Comparison of ENCODE assay signal across 8 cellular contexts in the genomic region with DNA sequence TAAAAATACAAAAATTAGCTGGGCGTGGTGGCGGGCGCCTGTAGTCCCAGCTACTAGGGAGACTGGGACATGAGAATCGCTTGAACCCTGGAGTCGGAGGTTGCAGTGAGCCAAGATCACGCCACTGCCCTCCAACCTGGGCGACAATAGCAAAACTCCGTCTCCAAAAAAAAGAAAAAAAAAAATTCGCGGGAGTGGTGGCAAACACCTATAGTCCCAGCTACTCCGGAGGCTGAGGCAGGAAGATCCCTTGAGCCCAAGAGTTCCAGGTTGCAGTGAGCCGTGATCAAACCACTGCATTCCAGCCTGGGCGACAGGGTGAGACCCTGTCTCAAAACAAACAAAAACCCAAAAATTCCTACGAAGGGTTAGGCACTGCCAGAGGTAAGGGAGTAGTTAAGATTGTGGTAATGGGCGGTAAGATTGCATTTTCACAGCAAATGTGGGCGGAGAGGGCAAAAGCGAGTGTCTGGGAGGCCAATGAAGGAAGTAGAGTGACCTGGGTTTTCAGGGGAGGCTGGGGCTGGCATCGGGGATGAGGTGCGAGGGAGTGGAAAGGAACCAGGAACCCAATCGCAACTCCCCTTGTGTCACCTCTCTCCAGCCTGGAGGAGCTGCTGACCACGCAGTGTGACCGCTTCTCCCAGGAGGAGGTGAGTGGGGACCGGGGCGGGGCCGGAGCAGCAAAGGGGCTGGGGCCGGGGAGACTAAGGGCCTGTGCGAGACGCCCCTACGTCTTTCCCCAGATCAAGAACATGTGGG. TPM values are rescaled to one million over a fixed set of nuclear protein-coding genes. Genes with fewer than 3 reads are reported as not detected.
DNase-seq lines count a peak whose midpoint lies in the region; ATAC-seq, FAIRE-seq and TF ChIP-seq lines count a peak whose summit lies in the region.

No MANE protein-coding gene starts in this region.

- BruUV-seq in HepG2 (replicated peaks; lab: Mats Ljungman, UMichigan), result TSS peak; percentile 74

- peak overlapping the region; percentile 92 for H3K4me3 Mint-ChIP-seq in stimulated activated naive CD8-positive, alpha-beta T cell treated with anti-CD3 and anti-CD28 coated beads, Interleukin-15, Interleukin-2, amounts not matched to agents 100 ng/mL and 50 ng/mL, for 24 hours
- H3K4me3 Mint-ChIP-seq in activated naive CD8-positive, alpha-beta T cell treated with anti-CD3 and anti-CD28 coated beads, Interleukin-2, amount 10 ng/mL, durations not matched to agents 7 days and 5 days, result peak overlapping the region; percentile 93

- in situ Hi-C loops in HepG2 (cut with HindIII; ENCODE audit: extremely low pct_ligation_motif_present, low pct_unique_long_range_greater_than_20kb) (no loop called here), transverse colon (cut with MboI; ENCODE audit: low pct_ligation_motif_present in 1 of 4, low pct_unique_long_range_greater_than_20kb in 1 of 4, low sequenced_read_pairs in 3 of 4) (no loop called here)

- H3K9me3 ChIP-seq in HepG2 (ENCODE audit: low read length) (no peaks in the 10 kb centered on the region), transverse colon (no peaks in the 10 kb centered on the region)

- TF ChIP-seq CTCF in HepG2 (CRISPR knock-in tag; IDR thresholded peaks at IDR 0.05) (no peak), transverse colon (IDR thresholded peaks at IDR 0.05) (no peak)

- H3K27ac ChIP-seq in HepG2 (ENCODE audit: extremely low read length, insufficient read depth, low read length), result peak overlapping the region; percentile 90
- H3K27ac ChIP-seq in transverse colon, result peak overlapping the region; percentile 96 to 100 (median 100)

- no peak for DNase-seq in stimulated activated naive CD8-positive, alpha-beta T cell treated with anti-CD3 and anti-CD28 coated beads, Interleukin-15, Interleukin-2, amounts not matched to agents 100 U/mL and 50 U/mL, for 24 hours
- no peak for DNase-seq in activated naive CD8-positive, alpha-beta T cell treated with anti-CD3 and anti-CD28 coated beads, Interleukin-2, amount 10 ng/mL, durations not matched to agents 7 days and 5 days
- DNase-seq in HepG2 (ENCODE audit: low spot score) (no peak), transverse colon (no peak)
- no peak for DNase-seq in NK-92 treated with Interleukin-12 subunit alpha and Interleukin-12 subunit beta, amount 100 ng/mL, for 24 hours (lab: John Stamatoyannopoulos, UW)
- no peak for DNase-seq in activated CD4-positive, alpha-beta T cell treated with anti-CD3 and anti-CD28 coated beads for 1 hour

- H3K27me3 ChIP-seq in HepG2 (ENCODE audit: control insufficient read depth in 1 of 2, insufficient read depth in 2 of 2, low read length in 2 of 2) (no peaks in the 10 kb centered on the region), transverse colon (no peaks in the 10 kb centered on the region)

- no peaks in the 10 kb centered on the region for H3K36me3 ChIP-seq in HepG2 (replicated peaks in 1 of 2; ENCODE audit: control insufficient read depth in 1 of 2, insufficient read depth in 2 of 2, low read length in 2 of 2)
- no peaks in the 10 kb centered on the region for H3K36me3 ChIP-seq in transverse colon

- no peak for TF ChIP-seq EP300 in HepG2 (IDR thresholded peaks at IDR 0.05; ENCODE audit: low read depth in 2 of 2, low read length in 2 of 2)
- TF ChIP-seq EP300 in HepG2 (CRISPR knock-in tag; IDR thresholded peaks at IDR 0.05; ENCODE audit: borderline replicate concordance), result no peak
- TF ChIP-seq EP300 in transverse colon (IDR thresholded peaks at IDR 0.05; ENCODE audit: low read depth), result no peak

- CTCF ChIA-PET in HepG2 (lab: Yijun Ruan, JAX; ENCODE audit: low intra/inter-chr PET ratio, low total read pairs), result no interaction called here

- no peaks in the 10 kb centered on the region for H4K20me1 ChIP-seq in HepG2 (ENCODE audit: insufficient read depth, low read length)

- peaks cover 54% of the 10 kb centered on the region for H3K4me1 Mint-ChIP-seq in stimulated activated naive CD8-positive, alpha-beta T cell treated with anti-CD3 and anti-CD28 coated beads, Interleukin-15, Interleukin-2, amounts not matched to agents 100 ng/mL and 50 ng/mL, for 24 hours (ENCODE audit: low read depth)
- H3K4me1 Mint-ChIP-seq in activated naive CD8-positive, alpha-beta T cell treated with anti-CD3 and anti-CD28 coated beads, Interleukin-2, amount 10 ng/mL, durations not matched to agents 7 days and 5 days, result peaks cover 29% of the 10 kb centered on the region

- H2AFZ ChIP-seq in HepG2 (ENCODE audit: low read length), result no peak overlapping the region

- TF ChIP-seq RAD21 in HepG2 (CRISPR knock-in tag; IDR thresholded peaks at IDR 0.05), result no peak

- H3K79me2 ChIP-seq in HepG2 (ENCODE audit: insufficient read depth, low read length), result peaks cover 2% of the 10 kb centered on the region

- H3K9me3 Mint-ChIP-seq in stimulated activated naive CD8-positive, alpha-beta T cell treated with anti-CD3 and anti-CD28 coated beads, Interleukin-15, Interleukin-2, amounts not matched to agents 100 ng/mL and 50 ng/mL, for 24 hours, result no peaks in the 10 kb centered on the region
- H3K9me3 Mint-ChIP-seq in activated naive CD8-positive, alpha-beta T cell treated with anti-CD3 and anti-CD28 coated beads, Interleukin-2, amount 10 ng/mL, durations not matched to agents 7 days and 5 days, result no peaks in the 10 kb centered on the region

- peak overlapping the region; percentile 99 for H3K27ac Mint-ChIP-seq in stimulated activated naive CD8-positive, alpha-beta T cell treated with anti-CD3 and anti-CD28 coated beads, Interleukin-15, Interleukin-2, amounts not matched to agents 100 ng/mL and 50 ng/mL, for 24 hours
- H3K27ac Mint-ChIP-seq in activated naive CD8-positive, alpha-beta T cell treated with anti-CD3 and anti-CD28 coated beads, Interleukin-2, amount 10 ng/mL, durations not matched to agents 7 days and 5 days, result peak overlapping the region; percentile 98

- no peak for TF ChIP-seq POLR2A in HepG2 (IDR thresholded peaks at IDR 0.05; ENCODE audit: insufficient read depth in 1 of 2, low read depth in 2 of 2, low read length in 2 of 2)
- TF ChIP-seq POLR2A in transverse colon (IDR thresholded peaks at IDR 0.05), result no peak

- H3K4me2 ChIP-seq in HepG2 (ENCODE audit: low read depth, low read length), result peak overlapping the region; percentile 97

- no peak for ATAC-seq in stimulated activated naive CD8-positive, alpha-beta T cell treated with anti-CD3 and anti-CD28 coated beads, Interleukin-15, Interleukin-2, amounts not matched to agents 100 U/mL and 50 U/mL, for 24 hours
- no peak for ATAC-seq in activated naive CD8-positive, alpha-beta T cell treated with anti-CD3 and anti-CD28 coated beads, Interleukin-2, amount 10 ng/mL, durations not matched to agents 7 days and 5 days (ENCODE audit: low read depth)
- no peak for ATAC-seq in HepG2
- no peak for ATAC-seq in HG03442 (IDR thresholded peaks at IDR 0.05; ENCODE audit: unreplicated experiment)

- peak overlapping the region; percentile 57 for H3K9ac ChIP-seq in HepG2 (ENCODE audit: insufficient read depth, low read depth, low read length)

- 73% methylated on average over 28 of the region's 29 CpGs for WGBS in HepG2 (ENCODE audit: low lambda C conversion rate)
- 19 to 30% methylated on average over 4 to 29 of the region's 29 CpGs for WGBS in transverse colon (ENCODE audit: low coverage in 1 of 2), 2 donors

- peak; percentile 30 for FAIRE-seq in HepG2 (lab: Jason Lieb, UNC)

- H3K4me1 ChIP-seq in HepG2 (ENCODE audit: insufficient read depth, low read length) (peaks cover 58% of the 10 kb centered on the region), transverse colon (peaks cover 10 to 20% (median 16%) of the 10 kb centered on the region in 4 donors)

- intact Hi-C loops in HepG2 (cut with micrococcal nuclease; ENCODE audit: unreplicated experiment), result no loop called here
- intact Hi-C loops in transverse colon (cut with DNase I; ENCODE audit: low total_unique reads), result no loop called here

- H3K4me3 ChIP-seq in HepG2 (replicated peaks in 1 of 3; ENCODE audit: insufficient read depth in 1 of 3, low read depth in 2 of 3, low read length in 3 of 3), result peak overlapping the region; percentile 19 to 97 (median 46); a peak in 5 of 6 replicates
- H3K4me3 ChIP-seq in transverse colon, result peak overlapping the region in 3 of 4 donors; percentile 61 to 68 (median 66)

- POLR2A ChIA-PET in activated naive CD8-positive, alpha-beta T cell treated with anti-CD3 and anti-CD28 coated beads, Interleukin-2, amount 10 ng/mL, durations not matched to agents 7 days and 5 days (lab: Charles Lee), result interaction anchor here (0.6 to 8.3 kb wide), 7 partner anchors 8 to 191 kb away, joined by 3 to 74 read pairs (median 5); partner anchors contain the start of genes ZNF48 and ZNF771
- POLR2A ChIA-PET in HepG2 (lab: Yijun Ruan, JAX), result interaction anchor here (0.8 to 2.0 kb wide), 5 partner anchors 13 to 32 kb away, joined by 3 to 7 read pairs (median 3); partner anchors contain the start of gene CD2BP2

- peaks cover 21% of the 10 kb centered on the region for H3K36me3 Mint-ChIP-seq in stimulated activated naive CD8-positive, alpha-beta T cell treated with anti-CD3 and anti-CD28 coated beads, Interleukin-15, Interleukin-2, amounts not matched to agents 100 ng/mL and 50 ng/mL, for 24 hours (ENCODE audit: low read depth)
- H3K36me3 Mint-ChIP-seq in activated naive CD8-positive, alpha-beta T cell treated with anti-CD3 and anti-CD28 coated beads, Interleukin-2, amount 10 ng/mL, durations not matched to agents 7 days and 5 days, result peaks cover 22% of the 10 kb centered on the region

- no peaks in the 10 kb centered on the region for H3K27me3 Mint-ChIP-seq in stimulated activated naive CD8-positive, alpha-beta T cell treated with anti-CD3 and anti-CD28 coated beads, Interleukin-15, Interleukin-2, amounts not matched to agents 100 ng/mL and 50 ng/mL, for 24 hours
- no peaks in the 10 kb centered on the region for H3K27me3 Mint-ChIP-seq in activated naive CD8-positive, alpha-beta T cell treated with anti-CD3 and anti-CD28 coated beads, Interleukin-2, amount 10 ng/mL, durations not matched to agents 7 days and 5 days

RNA-seq across cellular contexts. Expression of gene MYL11, which starts 2.6 kb away (rescaled TPM):
- 1 to 10 TPM in 1 of 2 experiments, not detected in 1; 1.7 TPM for total RNA-seq in activated naive CD8-positive, alpha-beta T cell treated with anti-CD3 and anti-CD28 coated beads, Interleukin-2, amount 10 ng/mL, durations not matched to agents 7 days and 5 days
- total RNA-seq in HepG2 (2016; rRNA removed; fragmentation: Illumina TruSeq; extraction: Trizol) (not detected in 2 replicates), transverse colon (1 to 10 TPM in 1 of 4 donors, not detected in 3; 6.3 TPM)
- not detected in 2 replicates for total RNA-seq in HepG2 (2016; cell fraction: cytosol; rRNA removed; fragmentation: Illumina TruSeq; extraction: Trizol; ENCODE audit: low read depth)
- total RNA-seq in HepG2 (2016; cell fraction: insoluble cytoplasmic fraction; rRNA removed; fragmentation: Illumina TruSeq; extraction: Trizol), result not detected in 2 replicates
- total RNA-seq in HepG2 (2016; cell fraction: membrane; rRNA removed; fragmentation: Illumina TruSeq; extraction: Trizol), result 0.62 TPM in 1 of 2 replicates, not detected in the other
- not detected in 2 replicates for total RNA-seq in HepG2 (2016; cell fraction: nucleus; rRNA removed; fragmentation: Illumina TruSeq; extraction: Trizol)
- not detected in 2 replicates for polyA plus RNA-seq in HepG2 (2011; rRNA removed)
- not detected in 2 replicates for polyA plus RNA-seq in HepG2 (2011; cell fraction: cytosol; rRNA removed)
- not detected in 2 replicates for polyA plus RNA-seq in HepG2 (2011; cell fraction: nucleus; rRNA removed)
- polyA plus RNA-seq in HepG2 (2012), result not detected in 2 replicates
- polyA plus RNA-seq in HepG2 (2016; cell fraction: cytosol; fragmentation: Illumina TruSeq; extraction: Trizol; ENCODE audit: low read depth), result 0.72 and 1.3 TPM in 2 replicates
- polyA plus RNA-seq in HepG2 (2016; cell fraction: insoluble cytoplasmic fraction; fragmentation: Illumina TruSeq; extraction: Trizol; ENCODE audit: low read depth), result not detected in 2 replicates
- polyA plus RNA-seq in HepG2 (2016; cell fraction: membrane; fragmentation: Illumina TruSeq; extraction: Trizol; ENCODE audit: low read depth), result 0.87 TPM in 1 of 2 replicates, not detected in the other
- polyA plus RNA-seq in HepG2 (2016; cell fraction: nucleus; fragmentation: Illumina TruSeq; extraction: Trizol; ENCODE audit: insufficient read depth, low read depth), result not detected in 2 replicates
- polyA minus RNA-seq in HepG2 (2011; rRNA and poly(A)+ RNA removed; ENCODE audit: low replicate concordance), result not detected in 2 replicates
- polyA minus RNA-seq in HepG2 (2011; cell fraction: cytosol; rRNA and poly(A)+ RNA removed), result not detected in 2 replicates
- not detected in 2 replicates for polyA minus RNA-seq in HepG2 (2011; cell fraction: nucleus; rRNA and poly(A)+ RNA removed)

RNA-seq across cellular contexts. Expression of gene SEPTIN1, which starts 5.1 kb away (rescaled TPM):
- 100 to 1,000 TPM; 293 to 318 TPM for total RNA-seq in activated naive CD8-positive, alpha-beta T cell treated with anti-CD3 and anti-CD28 coated beads, Interleukin-2, amount 10 ng/mL, durations not matched to agents 7 days and 5 days
- total RNA-seq in HepG2 (2016; rRNA removed; fragmentation: Illumina TruSeq; extraction: Trizol), result 0.18 and 0.27 TPM in 2 replicates
- total RNA-seq in HepG2 (2016; cell fraction: cytosol; rRNA removed; fragmentation: Illumina TruSeq; extraction: Trizol; ENCODE audit: low read depth), result 0.18 and 0.51 TPM in 2 replicates
- 0.17 and 0.18 TPM in 2 replicates for total RNA-seq in HepG2 (2016; cell fraction: insoluble cytoplasmic fraction; rRNA removed; fragmentation: Illumina TruSeq; extraction: Trizol)
- 0.28 and 0.68 TPM in 2 replicates for total RNA-seq in HepG2 (2016; cell fraction: membrane; rRNA removed; fragmentation: Illumina TruSeq; extraction: Trizol)
- not detected in 2 replicates for total RNA-seq in HepG2 (2016; cell fraction: nucleus; rRNA removed; fragmentation: Illumina TruSeq; extraction: Trizol)
- 0.67 and 0.94 TPM in 2 replicates for polyA plus RNA-seq in HepG2 (2011; rRNA removed)
- 0.56 and 0.76 TPM in 2 replicates for polyA plus RNA-seq in HepG2 (2011; cell fraction: cytosol; rRNA removed)
- 1.0 and 1.3 TPM in 2 replicates for polyA plus RNA-seq in HepG2 (2011; cell fraction: nucleus; rRNA removed)
- 1.1 and 1.7 TPM in 2 replicates for polyA plus RNA-seq in HepG2 (2012)
- polyA plus RNA-seq in HepG2 (2016; cell fraction: cytosol; fragmentation: Illumina TruSeq; extraction: Trizol; ENCODE audit: low read depth), result 4.2 and 4.6 TPM in 2 replicates
- 0.76 and 0.85 TPM in 2 replicates for polyA plus RNA-seq in HepG2 (2016; cell fraction: insoluble cytoplasmic fraction; fragmentation: Illumina TruSeq; extraction: Trizol; ENCODE audit: low read depth)
- 3.3 and 3.8 TPM in 2 replicates for polyA plus RNA-seq in HepG2 (2016; cell fraction: membrane; fragmentation: Illumina TruSeq; extraction: Trizol; ENCODE audit: low read depth)
- 0.65 and 1.1 TPM in 2 replicates for polyA plus RNA-seq in HepG2 (2016; cell fraction: nucleus; fragmentation: Illumina TruSeq; extraction: Trizol; ENCODE audit: insufficient read depth, low read depth)
- 0.24 TPM in 1 of 2 replicates, not detected in the other for polyA minus RNA-seq in HepG2 (2011; rRNA and poly(A)+ RNA removed; ENCODE audit: low replicate concordance)
- not detected in 2 replicates for polyA minus RNA-seq in HepG2 (2011; cell fraction: cytosol; rRNA and poly(A)+ RNA removed)
- polyA minus RNA-seq in HepG2 (2011; cell fraction: nucleus; rRNA and poly(A)+ RNA removed), result 0.13 TPM in 1 of 2 replicates, not detected in the other
- total RNA-seq in transverse colon, result 1 to 10 TPM; 2.8 to 9.8 (median 4.8) TPM

RNA-seq across cellular contexts. Expression of gene TBC1D10B, which starts 6.9 kb away (rescaled TPM):
- 10 to 100 TPM; 63.6 to 69.8 TPM for total RNA-seq in activated naive CD8-positive, alpha-beta T cell treated with anti-CD3 and anti-CD28 coated beads, Interleukin-2, amount 10 ng/mL, durations not matched to agents 7 days and 5 days
- total RNA-seq in HepG2 (2016; rRNA removed; fragmentation: Illumina TruSeq; extraction: Trizol) (20.8 and 24.8 TPM in 2 replicates), transverse colon (10 to 100 TPM; 32.5 to 62.9 (median 40.3) TPM)
- 8.6 and 8.9 TPM in 2 replicates for total RNA-seq in HepG2 (2016; cell fraction: cytosol; rRNA removed; fragmentation: Illumina TruSeq; extraction: Trizol; ENCODE audit: low read depth)
- total RNA-seq in HepG2 (2016; cell fraction: insoluble cytoplasmic fraction; rRNA removed; fragmentation: Illumina TruSeq; extraction: Trizol), result 16.6 and 24.3 TPM in 2 replicates
- total RNA-seq in HepG2 (2016; cell fraction: membrane; rRNA removed; fragmentation: Illumina TruSeq; extraction: Trizol), result 26.7 and 28.1 TPM in 2 replicates
- 15.5 and 19.2 TPM in 2 replicates for total RNA-seq in HepG2 (2016; cell fraction: nucleus; rRNA removed; fragmentation: Illumina TruSeq; extraction: Trizol)
- polyA plus RNA-seq in HepG2 (2011; rRNA removed), result 15.7 and 16.4 TPM in 2 replicates
- 18.9 and 22.7 TPM in 2 replicates for polyA plus RNA-seq in HepG2 (2011; cell fraction: cytosol; rRNA removed)
- polyA plus RNA-seq in HepG2 (2011; cell fraction: nucleus; rRNA removed), result 33.2 and 34.9 TPM in 2 replicates
- polyA plus RNA-seq in HepG2 (2012), result 25.6 and 28.2 TPM in 2 replicates
- 8.5 and 9.1 TPM in 2 replicates for polyA plus RNA-seq in HepG2 (2016; cell fraction: cytosol; fragmentation: Illumina TruSeq; extraction: Trizol; ENCODE audit: low read depth)
- 22.6 and 31.2 TPM in 2 replicates for polyA plus RNA-seq in HepG2 (2016; cell fraction: insoluble cytoplasmic fraction; fragmentation: Illumina TruSeq; extraction: Trizol; ENCODE audit: low read depth)
- 21.4 and 25.0 TPM in 2 replicates for polyA plus RNA-seq in HepG2 (2016; cell fraction: membrane; fragmentation: Illumina TruSeq; extraction: Trizol; ENCODE audit: low read depth)
- polyA plus RNA-seq in HepG2 (2016; cell fraction: nucleus; fragmentation: Illumina TruSeq; extraction: Trizol; ENCODE audit: insufficient read depth, low read depth), result 36.3 and 37.8 TPM in 2 replicates
- polyA minus RNA-seq in HepG2 (2011; rRNA and poly(A)+ RNA removed; ENCODE audit: low replicate concordance), result 31.9 and 51.8 TPM in 2 replicates
- polyA minus RNA-seq in HepG2 (2011; cell fraction: cytosol; rRNA and poly(A)+ RNA removed), result 20.0 and 23.4 TPM in 2 replicates
- 15.0 and 15.1 TPM in 2 replicates for polyA minus RNA-seq in HepG2 (2011; cell fraction: nucleus; rRNA and poly(A)+ RNA removed)

RNA-seq across cellular contexts. Expression of gene ZNF48, which starts 18.0 kb away (rescaled TPM):
- total RNA-seq in activated naive CD8-positive, alpha-beta T cell treated with anti-CD3 and anti-CD28 coated beads, Interleukin-2, amount 10 ng/mL, durations not matched to agents 7 days and 5 days, result 10 to 100 TPM; 14.4 to 15.5 TPM
- total RNA-seq in HepG2 (2016; rRNA removed; fragmentation: Illumina TruSeq; extraction: Trizol) (10.9 and 12.3 TPM in 2 replicates), transverse colon (10 to 100 TPM in 1 of 4 donors, 1 to 10 TPM in 2, not detected in 1; 5.8 to 10.5 (median 7.0) TPM)
- total RNA-seq in HepG2 (2016; cell fraction: cytosol; rRNA removed; fragmentation: Illumina TruSeq; extraction: Trizol; ENCODE audit: low read depth), result 2.3 and 2.9 TPM in 2 replicates
- total RNA-seq in HepG2 (2016; cell fraction: insoluble cytoplasmic fraction; rRNA removed; fragmentation: Illumina TruSeq; extraction: Trizol), result 10.9 and 12.6 TPM in 2 replicates
- total RNA-seq in HepG2 (2016; cell fraction: membrane; rRNA removed; fragmentation: Illumina TruSeq; extraction: Trizol), result 8.8 and 8.9 TPM in 2 replicates
- total RNA-seq in HepG2 (2016; cell fraction: nucleus; rRNA removed; fragmentation: Illumina TruSeq; extraction: Trizol), result 5.4 and 7.9 TPM in 2 replicates
- polyA plus RNA-seq in HepG2 (2011; rRNA removed), result 9.9 and 11.7 TPM in 2 replicates
- 7.8 and 10.1 TPM in 2 replicates for polyA plus RNA-seq in HepG2 (2011; cell fraction: cytosol; rRNA removed)
- 9.4 and 11.4 TPM in 2 replicates for polyA plus RNA-seq in HepG2 (2011; cell fraction: nucleus; rRNA removed)
- polyA plus RNA-seq in HepG2 (2012), result 7.7 and 10.5 TPM in 2 replicates
- polyA plus RNA-seq in HepG2 (2016; cell fraction: cytosol; fragmentation: Illumina TruSeq; extraction: Trizol; ENCODE audit: low read depth), result 2.1 and 2.6 TPM in 2 replicates
- 11.0 and 11.9 TPM in 2 replicates for polyA plus RNA-seq in HepG2 (2016; cell fraction: insoluble cytoplasmic fraction; fragmentation: Illumina TruSeq; extraction: Trizol; ENCODE audit: low read depth)
- 5.4 and 6.0 TPM in 2 replicates for polyA plus RNA-seq in HepG2 (2016; cell fraction: membrane; fragmentation: Illumina TruSeq; extraction: Trizol; ENCODE audit: low read depth)
- polyA plus RNA-seq in HepG2 (2016; cell fraction: nucleus; fragmentation: Illumina TruSeq; extraction: Trizol; ENCODE audit: insufficient read depth, low read depth), result 11.3 and 12.2 TPM in 2 replicates
- polyA minus RNA-seq in HepG2 (2011; rRNA and poly(A)+ RNA removed; ENCODE audit: low replicate concordance), result 7.6 and 12.0 TPM in 2 replicates
- polyA minus RNA-seq in HepG2 (2011; cell fraction: cytosol; rRNA and poly(A)+ RNA removed), result 4.8 and 5.3 TPM in 2 replicates
- polyA minus RNA-seq in HepG2 (2011; cell fraction: nucleus; rRNA and poly(A)+ RNA removed), result 4.1 and 5.0 TPM in 2 replicates

RNA-seq across cellular contexts. Expression of gene CD2BP2, which starts 22.1 kb away (rescaled TPM):
- total RNA-seq in activated naive CD8-positive, alpha-beta T cell treated with anti-CD3 and anti-CD28 coated beads, Interleukin-2, amount 10 ng/mL, durations not matched to agents 7 days and 5 days, result 10 to 100 TPM; 71.3 to 72.5 TPM
- total RNA-seq in HepG2 (2016; rRNA removed; fragmentation: Illumina TruSeq; extraction: Trizol) (54.6 and 69.9 TPM in 2 replicates), transverse colon (10 to 100 TPM; 25.8 to 41.1 (median 33.0) TPM)
- 7.2 and 8.0 TPM in 2 replicates for total RNA-seq in HepG2 (2016; cell fraction: cytosol; rRNA removed; fragmentation: Illumina TruSeq; extraction: Trizol; ENCODE audit: low read depth)
- total RNA-seq in HepG2 (2016; cell fraction: insoluble cytoplasmic fraction; rRNA removed; fragmentation: Illumina TruSeq; extraction: Trizol), result 57.2 and 72.6 TPM in 2 replicates
- total RNA-seq in HepG2 (2016; cell fraction: membrane; rRNA removed; fragmentation: Illumina TruSeq; extraction: Trizol), result 18.8 and 20.2 TPM in 2 replicates
- total RNA-seq in HepG2 (2016; cell fraction: nucleus; rRNA removed; fragmentation: Illumina TruSeq; extraction: Trizol), result 24.2 and 28.9 TPM in 2 replicates
- 24.9 and 27.3 TPM in 2 replicates for polyA plus RNA-seq in HepG2 (2011; rRNA removed)
- 26.5 and 26.7 TPM in 2 replicates for polyA plus RNA-seq in HepG2 (2011; cell fraction: cytosol; rRNA removed)
- polyA plus RNA-seq in HepG2 (2011; cell fraction: nucleus; rRNA removed), result 52.6 and 55.8 TPM in 2 replicates
- 25.0 and 28.0 TPM in 2 replicates for polyA plus RNA-seq in HepG2 (2012)
- polyA plus RNA-seq in HepG2 (2016; cell fraction: cytosol; fragmentation: Illumina TruSeq; extraction: Trizol; ENCODE audit: low read depth), result 8.5 and 10.2 TPM in 2 replicates
- polyA plus RNA-seq in HepG2 (2016; cell fraction: insoluble cytoplasmic fraction; fragmentation: Illumina TruSeq; extraction: Trizol; ENCODE audit: low read depth), result 76.1 and 78.5 TPM in 2 replicates
- 16.5 and 17.6 TPM in 2 replicates for polyA plus RNA-seq in HepG2 (2016; cell fraction: membrane; fragmentation: Illumina TruSeq; extraction: Trizol; ENCODE audit: low read depth)
- 49.1 and 51.4 TPM in 2 replicates for polyA plus RNA-seq in HepG2 (2016; cell fraction: nucleus; fragmentation: Illumina TruSeq; extraction: Trizol; ENCODE audit: insufficient read depth, low read depth)
- polyA minus RNA-seq in HepG2 (2011; rRNA and poly(A)+ RNA removed; ENCODE audit: low replicate concordance), result 21.5 and 32.4 TPM in 2 replicates
- polyA minus RNA-seq in HepG2 (2011; cell fraction: cytosol; rRNA and poly(A)+ RNA removed), result 8.9 and 11.3 TPM in 2 replicates
- 14.0 and 20.5 TPM in 2 replicates for polyA minus RNA-seq in HepG2 (2011; cell fraction: nucleus; rRNA and poly(A)+ RNA removed)

Comparison
In these comparisons a context has a peak if more than half of its experiments do, and no peak if none do; other contexts are left out.
1. RNA of gene SEPTIN1, which starts 5.1 kb away (total RNA-seq): 293 to 318 TPM in activated naive CD8-positive, alpha-beta T cell treated with anti-CD3 and anti-CD28 coated beads, Interleukin-2, amount 10 ng/mL, durations not matched to agents 7 days and 5 days; 2.8 to 9.8 TPM in transverse colon and 0.17 to 0.68 TPM in HepG2; every median in the first group is over 10 times any median in the second.